ENCODE assay signal across 1 cellular context in the genomic region with DNA sequence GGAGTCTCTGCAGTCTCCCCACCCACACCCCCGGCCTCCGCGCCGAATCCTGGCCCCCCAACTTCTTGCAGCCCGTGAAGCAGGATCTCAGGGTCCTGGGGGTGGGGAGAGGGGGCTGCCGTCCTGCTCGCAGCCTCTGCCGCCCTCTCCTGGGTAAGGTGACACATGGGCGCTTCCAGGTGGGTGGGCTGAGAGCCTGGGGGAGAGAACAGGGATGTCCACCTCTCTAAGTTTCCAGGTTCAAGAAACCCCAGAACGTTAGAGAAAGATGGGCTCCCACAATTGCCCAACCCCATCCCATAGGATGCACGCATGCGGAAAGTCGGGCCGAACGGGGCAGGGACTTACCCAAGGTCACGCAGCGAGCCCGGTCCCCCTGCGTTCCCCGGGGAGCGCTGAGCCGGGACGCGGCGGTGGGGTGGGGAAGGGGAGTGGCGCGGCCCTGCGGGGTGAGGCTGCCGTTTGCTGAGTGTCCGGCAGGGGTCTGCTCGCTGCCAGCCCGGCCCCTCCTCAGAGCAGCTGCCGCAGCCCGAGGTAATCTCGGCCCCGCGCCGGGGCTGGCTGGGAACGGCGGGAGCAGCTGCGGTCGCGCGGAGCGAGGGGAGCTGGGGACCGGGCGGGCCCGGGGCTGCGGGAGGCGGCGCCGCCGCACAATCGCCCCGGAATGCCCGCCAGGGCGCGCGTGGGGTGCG.
TF ChIP-seq lines count a peak whose summit lies in the region.

No MANE protein-coding gene starts in this region.

TF ChIP-seq in H1, 55 proteins besides CTCF, POLR2A, EP300 and RAD21:
- peak; percentile 47 for TF ChIP-seq ASH2L (IDR thresholded peaks at IDR 0.05; ENCODE audit: low read length)
- peak; percentile 84; the same call in 1 of the 2 replicates for TF ChIP-seq KDM1A (IDR thresholded peaks at IDR 0.05; ENCODE audit: borderline replicate concordance, low read length)
- TF ChIP-seq SP4 (IDR thresholded peaks at IDR 0.05; ENCODE audit: low read length), result no peak; the same call in 1 of the 2 replicates
- no peak for TF ChIP-seq MAFK (IDR thresholded peaks at IDR 0.05; ENCODE audit: low read depth, low read length)
- peak; percentile 55 for TF ChIP-seq TAF1 (IDR thresholded peaks at IDR 0.05; ENCODE audit: low read depth, low read length)
- TF ChIP-seq RFX5 (IDR thresholded peaks at IDR 0.05; ENCODE audit: borderline replicate concordance, low read depth, low read length), result no peak
- peak; percentile 48; the same call in 1 of the 2 replicates for TF ChIP-seq RBBP5 (IDR thresholded peaks at IDR 0.05; ENCODE audit: borderline replicate concordance, low read depth, low read length)
- 0 out of 2 replicates have a peak, but pooled peaks have one; percentile 65 for TF ChIP-seq GABPA (IDR thresholded peaks at IDR 0.05; ENCODE audit: borderline replicate concordance, insufficient read depth, low read length)
- TF ChIP-seq, protein P1, sequence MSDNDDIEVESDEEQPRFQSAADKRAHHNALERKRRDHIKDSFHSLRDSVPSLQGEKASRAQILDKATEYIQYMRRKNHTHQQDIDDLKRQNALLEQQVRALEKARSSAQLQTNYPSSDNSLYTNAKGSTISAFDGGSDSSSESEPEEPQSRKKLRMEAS (IDR thresholded peaks at IDR 0.05), result peak; percentile 63
- TF ChIP-seq TEAD4 (IDR thresholded peaks at IDR 0.05; ENCODE audit: low read depth, low read length), result 0 out of 2 replicates have a peak, but pooled peaks have one; percentile 0
- TF ChIP-seq KDM4A (IDR thresholded peaks at IDR 0.05; ENCODE audit: low read depth, low read length, severe bottlenecking), result no peak
- peak; percentile 33; the same call in 1 of the 2 replicates for TF ChIP-seq PHF8 (conservative IDR thresholded peaks at IDR 0.05; ENCODE audit: low read depth, low read length)
- TF ChIP-seq RNF2 (IDR thresholded peaks at IDR 0.05; ENCODE audit: borderline replicate concordance, low read depth, low read length, missing control alignments, poor library complexity, severe bottlenecking), result no peak
- TF ChIP-seq CHD2 (IDR thresholded peaks at IDR 0.05; ENCODE audit: low read length), result no peak
- TF ChIP-seq, protein P2, sequence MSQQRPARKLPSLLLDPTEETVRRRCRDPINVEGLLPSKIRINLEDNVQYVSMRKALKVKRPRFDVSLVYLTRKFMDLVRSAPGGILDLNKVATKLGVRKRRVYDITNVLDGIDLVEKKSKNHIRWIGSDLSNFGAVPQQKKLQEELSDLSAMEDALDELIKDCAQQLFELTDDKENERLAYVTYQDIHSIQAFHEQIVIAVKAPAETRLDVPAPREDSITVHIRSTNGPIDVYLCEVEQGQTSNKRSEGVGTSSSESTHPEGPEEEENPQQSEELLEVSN (IDR thresholded peaks at IDR 0.05), result peak; percentile 11; the same call in 1 of the 2 replicates
- TF ChIP-seq GTF2F1 (IDR thresholded peaks at IDR 0.05; ENCODE audit: borderline replicate concordance, low read depth, low read length), result no peak
- peak in 1 of 2 experiments; percentile 95; a peak in 2 of 4 replicates for TF ChIP-seq HDAC2 (IDR thresholded peaks at IDR 0.05; ENCODE audit: borderline replicate concordance in 1 of 2, low read depth in 2 of 2, low read length in 2 of 2)
- TF ChIP-seq SIN3A (conservative IDR thresholded peaks at IDR 0.05 in 1 of 2, IDR thresholded peaks at IDR 0.05 in 1 of 2; ENCODE audit: low read depth in 1 of 2, low read length in 2 of 2), result peak in 1 of 2 experiments; percentile 38; a peak in 2 of 4 replicates
- TF ChIP-seq BACH1 (IDR thresholded peaks at IDR 0.05; ENCODE audit: low read length), result peak; percentile 27; the same call in 1 of the 2 replicates
